In the genomic region with DNA sequence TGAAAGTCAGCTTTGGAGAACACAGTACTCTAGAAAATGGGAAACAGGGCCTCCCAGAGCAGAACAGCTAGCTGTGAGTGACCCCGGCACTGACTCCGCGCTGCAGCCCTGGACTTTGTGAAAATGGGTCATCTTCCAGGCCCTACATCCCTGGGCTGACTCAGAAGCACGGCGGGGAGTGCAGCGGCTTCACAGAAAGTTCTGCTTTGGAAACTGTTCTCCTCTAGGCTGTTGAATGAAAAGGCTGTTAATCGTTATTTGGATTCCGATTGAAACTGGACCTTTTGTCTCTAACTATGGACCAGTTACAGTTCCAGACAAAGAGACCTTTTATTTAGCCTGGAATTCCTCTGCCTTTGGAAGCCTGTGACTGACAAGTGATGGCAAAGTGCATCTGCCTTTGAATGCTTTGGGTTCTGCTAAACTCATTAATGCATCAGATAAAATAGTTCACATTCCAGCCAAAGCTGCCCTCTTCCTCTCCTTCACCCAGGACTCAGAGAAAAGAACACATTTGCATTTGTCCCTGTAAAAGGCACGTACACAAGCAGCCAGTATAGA, we compare ENCODE assay signal across 9 cellular contexts.
DNase-seq lines count a peak whose midpoint lies in the region; ATAC-seq and TF ChIP-seq lines count a peak whose summit lies in the region.
"Had no signal": no experiment of that assay in that cellular context is flagged by ENCODE, and none has a peak within 500 bp of the region (broad histone marks: within the 10 kb centered on the region; RNA-seq: fewer than 3 reads in every experiment).

No MANE protein-coding gene starts in this region.

- TF ChIP-seq POLR2A in esophagus muscularis mucosa (IDR thresholded peaks at IDR 0.05; ENCODE audit: low read depth), result no peak

- peaks cover 16% of the 10 kb centered on the region for H3K4me1 ChIP-seq in NT2/D1 (ENCODE audit: insufficient read depth, insufficient read length)
- H3K4me1 ChIP-seq in esophagus muscularis mucosa, result peaks cover 22 to 38% (median 27%) of the 10 kb centered on the region in 4 donors
- H3K4me1 ChIP-seq in mesodermal cell (ENCODE audit: control insufficient read depth, insufficient read depth, low read length, poor library complexity, severe bottlenecking), result peaks cover 23% of the 10 kb centered on the region

- intact Hi-C loops in esophagus muscularis mucosa (cut with DNase I), result no loop called here

- no peak for TF ChIP-seq CTCF in esophagus muscularis mucosa (IDR thresholded peaks at IDR 0.05)

- H3K27me3 ChIP-seq in NT2/D1 (ENCODE audit: insufficient read depth, insufficient read length) (no peaks in the 10 kb centered on the region), esophagus muscularis mucosa (no peaks in the 10 kb centered on the region)

- no peaks in the 10 kb centered on the region for H3K36me3 ChIP-seq in NT2/D1 (ENCODE audit: insufficient read depth, insufficient read length, low read length)
- H3K36me3 ChIP-seq in esophagus muscularis mucosa, result no peaks in the 10 kb centered on the region
- H3K36me3 ChIP-seq in mesodermal cell (ENCODE audit: control insufficient read depth, insufficient read depth, low read length), result no peaks in the 10 kb centered on the region

- H3K9me3 ChIP-seq in NT2/D1 (ENCODE audit: insufficient read depth, low read length) (peaks cover 35% of the 10 kb centered on the region), esophagus muscularis mucosa (no peaks in the 10 kb centered on the region), mesodermal cell (ENCODE audit: control insufficient read depth, low read length) (peaks cover 13% of the 10 kb centered on the region)

- ATAC-seq in HG03565 (IDR thresholded peaks at IDR 0.05; ENCODE audit: unreplicated experiment) (no peak), HG03045 (IDR thresholded peaks at IDR 0.05; ENCODE audit: unreplicated experiment) (no peak), GM21360 (IDR thresholded peaks at IDR 0.05; ENCODE audit: unreplicated experiment) (no peak)

- no peak for TF ChIP-seq EP300 in esophagus muscularis mucosa (IDR thresholded peaks at IDR 0.05)

- DNase-seq in NT2/D1 (ENCODE audit: low read depth, low spot score), result peak; percentile 95
- DNase-seq in esophagus muscularis mucosa (ENCODE audit: extremely low spot score), result peak; percentile 83
- DNase-seq in substantia nigra (lab: John Stamatoyannopoulos, UW), result peak in 40 of 49 donors; percentile 5 to 80 (median 42)
- DNase-seq in NCI-H748 (lab: John Stamatoyannopoulos, UW; ENCODE audit: unreplicated experiment), result no peak
- DNase-seq: activated CD4-positive, alpha-beta memory T cell treated with anti-CD3 and anti-CD28 coated beads for 36 hours had no signal

- WGBS in esophagus muscularis mucosa, result 75% methylated on average over 9 of the region's 9 CpGs
- 8 to 25% methylated on average over 9 of the region's 9 CpGs for WGBS in mesodermal cell (ENCODE audit: insufficient coverage in 2 of 2), 2 experiments

- no peak overlapping the region for H3K4me3 ChIP-seq in NT2/D1 (ENCODE audit: insufficient read length, low read depth)
- no peak overlapping the region for H3K4me3 ChIP-seq in esophagus muscularis mucosa
- no peak overlapping the region for H3K4me3 ChIP-seq in mesodermal cell (ENCODE audit: extremely low read depth, insufficient read depth, low read length, poor library complexity, severe bottlenecking)

- H3K27ac ChIP-seq in esophagus muscularis mucosa (replicated peaks in 1 of 4), result peak overlapping the region; percentile 27 to 57 (median 38)
- peak overlapping the region; percentile 96 for H3K27ac ChIP-seq in mesodermal cell (ENCODE audit: low read depth, low read length, severe bottlenecking)
- H3K27ac ChIP-seq in substantia nigra (ENCODE audit: low read depth, low read length, poor library complexity, severe bottlenecking), result peak overlapping the region; percentile 68

- H3K9ac ChIP-seq in NT2/D1 (ENCODE audit: insufficient read length, low read depth), result no peak overlapping the region

Comparison
In these comparisons a context has a peak if more than half of its experiments do, and no peak if none do; other contexts are left out.
1. H3K27ac ChIP-seq: peak in every context shown above with its lines; median percentile 96 in mesodermal cell; 68 in substantia nigra; 38 in esophagus muscularis mucosa.